In genomic region chr16:88613911-88614817, GRCh38 we compare ENCODE assay signal across 1 cellular context.
TF ChIP-seq lines count a peak whose summit lies in the region.

No MANE protein-coding gene starts in this region.

TF ChIP-seq in GM23338, 12 proteins besides CTCF, POLR2A, EP300 and RAD21:
- TF ChIP-seq REST (IDR thresholded peaks at IDR 0.05; ENCODE audit: unreplicated experiment) (no peak), JUNB (IDR thresholded peaks at IDR 0.05; ENCODE audit: unreplicated experiment) (no peak), ZNF462 (CRISPR knock-in tag; IDR thresholded peaks at IDR 0.05) (no peak), ZNF114 (CRISPR knock-in tag; IDR thresholded peaks at IDR 0.05) (no peak), ZNF331 (CRISPR knock-in tag; IDR thresholded peaks at IDR 0.05; ENCODE audit: low read depth) (no peak), STAT1 (IDR thresholded peaks at IDR 0.05; ENCODE audit: unreplicated experiment) (no peak), POLR2AphosphoS5 (IDR thresholded peaks at IDR 0.05; ENCODE audit: low read depth) (no peak), NANOG (IDR thresholded peaks at IDR 0.05; ENCODE audit: borderline replicate concordance) (no peak), ETS1 (IDR thresholded peaks at IDR 0.05) (no peak), EZH2 (IDR thresholded peaks at IDR 0.05; ENCODE audit: low read depth, unreplicated experiment) (no peak), CREB1 (CRISPR knock-in tag; IDR thresholded peaks at IDR 0.05; ENCODE audit: low read depth) (no peak), EZH2phosphoT487 (IDR thresholded peaks at IDR 0.05; ENCODE audit: unreplicated experiment) (no peak)
